ENCODE assay signal across 7 cellular contexts in the genomic region with DNA sequence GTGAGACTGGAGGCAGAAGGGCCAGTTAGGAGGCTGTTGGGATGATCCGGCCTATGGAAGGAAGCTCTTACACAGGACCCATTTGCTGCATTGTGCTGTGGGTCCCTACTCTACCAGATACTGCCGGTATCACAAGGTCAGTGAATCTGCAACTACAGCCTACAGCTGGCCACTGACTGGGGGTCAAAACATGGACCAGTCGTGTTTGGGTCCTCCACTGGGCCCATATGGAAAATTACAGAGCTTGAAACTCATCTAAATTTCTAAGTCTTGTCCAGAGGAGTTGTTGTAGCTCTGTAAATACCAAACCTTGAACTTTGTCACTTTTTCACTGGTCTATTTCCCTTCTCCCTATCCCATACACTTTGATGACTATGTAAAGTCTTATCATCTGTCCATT.
"Had no signal": no experiment of that assay in that cellular context is flagged by ENCODE, and none has a peak within 500 bp of the region (broad histone marks: within the 10 kb centered on the region; RNA-seq: fewer than 3 reads in every experiment).

No MANE protein-coding gene starts in this region.

- H3K4me2 ChIP-seq: KMS-11 had no signal

- DNase-seq: IMR-90, KBM-7, KG1 had no signal

- H3K4me3 ChIP-seq: K562 had no signal

- H3K27ac ChIP-seq: HL-60, KMS-11 had no signal

- H3K9ac ChIP-seq: KMS-11 had no signal

- FAIRE-seq: HTR-8/SVneo, K562 had no signal

- ATAC-seq: K562 had no signal
